12 cellular contexts compared by ENCODE assay signal in the genomic region with DNA sequence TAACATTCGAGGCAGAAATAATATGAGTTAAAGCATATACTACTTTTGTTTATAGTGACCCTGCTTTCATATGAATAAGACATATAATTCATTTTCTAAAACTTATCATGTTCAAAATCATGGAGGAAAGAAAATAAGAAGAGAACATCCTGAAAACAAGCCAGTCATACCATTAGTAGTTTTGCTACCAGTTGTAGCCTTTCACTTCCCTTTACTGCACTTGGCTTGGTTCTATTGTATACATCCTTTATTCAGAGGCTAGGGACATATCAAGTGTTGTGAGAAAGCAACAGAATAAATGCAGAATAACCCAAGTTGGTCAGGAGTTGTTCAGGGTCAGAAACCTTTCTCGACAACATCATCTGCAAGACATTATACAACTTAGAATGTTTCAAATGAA.
A peak's percentile ranks its signal among the peaks of the same experiment; 100 is the strongest.
DNase-seq lines count a peak whose midpoint lies in the region; ATAC-seq lines count a peak whose summit lies in the region.
"Had no signal": no experiment of that assay in that cellular context is flagged by ENCODE, and none has a peak within 500 bp of the region (broad histone marks: within the 10 kb centered on the region; RNA-seq: fewer than 3 reads in every experiment).

No MANE protein-coding gene starts in this region.

- no peak for DNase-seq in kidney tubule cell (ENCODE audit: low spot score)
- no peak for DNase-seq in NCI-H510A (lab: John Stamatoyannopoulos, UW)
- DNase-seq in H4 (ENCODE audit: low spot score) = no peak
- DNase-seq in SW480 (ENCODE audit: low spot score) = no peak
- DNase-seq: activated CD8-positive, alpha-beta T cell treated with anti-CD3 and anti-CD28 coated beads for 36 hours; DND-41; head of caudate nucleus; RPMI8226 had no signal

- peak; percentile 89 for ATAC-seq in GM18520 (IDR thresholded peaks at IDR 0.05; ENCODE audit: unreplicated experiment)
- ATAC-seq in GM21423 (IDR thresholded peaks at IDR 0.05; ENCODE audit: unreplicated experiment) = peak; percentile 85
- ATAC-seq in HG02973 (IDR thresholded peaks at IDR 0.05; ENCODE audit: unreplicated experiment) = peak; percentile 97
- peak; percentile 80 for ATAC-seq in HG03575 (IDR thresholded peaks at IDR 0.05; ENCODE audit: extremely low read depth, insufficient number of reproducible peaks, low FRiP score, unreplicated experiment)
- ATAC-seq: activated CD8-positive, alpha-beta T cell treated with anti-CD3 and anti-CD28 coated beads for 36 hours had no signal
